In genomic region chr2:10362096-10362897, GRCh38 we compare ENCODE assay signal across 2 cellular contexts.
TF ChIP-seq lines count a peak whose summit lies in the region.

No MANE protein-coding gene starts in this region.

TF ChIP-seq in SK-N-SH, 30 proteins besides CTCF, POLR2A, EP300 and RAD21 (continued from another document):
- no peak for TF ChIP-seq USF2 (IDR thresholded peaks at IDR 0.05; ENCODE audit: borderline replicate concordance, low read depth, low read length)
- TF ChIP-seq SMC3 (IDR thresholded peaks at IDR 0.05; ENCODE audit: low read depth, low read length): no peak
- TF ChIP-seq RFX5 (IDR thresholded peaks at IDR 0.05; ENCODE audit: low read length): no peak
- no peak for TF ChIP-seq GATA2 (CRISPR knock-in tag; IDR thresholded peaks at IDR 0.05)
- TF ChIP-seq IRF3 (IDR thresholded peaks at IDR 0.05; ENCODE audit: low read depth, low read length): no peak
- no peak for TF ChIP-seq CHD2 (IDR thresholded peaks at IDR 0.05; ENCODE audit: low read length, partially characterized antibody)

TF ChIP-seq in SK-N-SH treated with all-trans-retinoic acid at 6 μM for 48 hours, 23 proteins besides CTCF, POLR2A, EP300 and RAD21 (continued from another document):
- TF ChIP-seq POU6F1 (CRISPR knock-in tag; IDR thresholded peaks at IDR 0.05; ENCODE audit: borderline replicate concordance, low read depth) (no peak), ZFP30 (CRISPR knock-in tag; IDR thresholded peaks at IDR 0.05) (no peak), ZFP3 (CRISPR knock-in tag; IDR thresholded peaks at IDR 0.05) (no peak), TOX (CRISPR knock-in tag; IDR thresholded peaks at IDR 0.05; ENCODE audit: borderline replicate concordance) (no peak), ESRRG (CRISPR knock-in tag; IDR thresholded peaks at IDR 0.05) (no peak), TSHZ2 (CRISPR knock-in tag; IDR thresholded peaks at IDR 0.05) (no peak)
TF ChIP-seq in SK-N-SH treated with all-trans-retinoic acid at 6 μM for 48 hours: peak in this region for 0.
